In genomic region chr3:112963683-112964082, GRCh38 we compare ENCODE assay signal across 27 cellular contexts. TPM values are rescaled to one million over a fixed set of nuclear protein-coding genes. Genes with fewer than 3 reads are reported as not detected.
"Had no signal": no experiment of that assay in that cellular context is flagged by ENCODE, and none has a peak within 500 bp of the region (broad histone marks: within the 10 kb centered on the region; RNA-seq: fewer than 3 reads in every experiment).

No MANE protein-coding gene starts in this region.

- H3K4me1 ChIP-seq: neural progenitor cell, parathyroid adenoma, psoas muscle, right lobe of liver, sigmoid colon, stomach, thyroid gland, tibial nerve, vagina had no signal

- H3K9ac ChIP-seq: neural progenitor cell, parathyroid adenoma had no signal

- ATAC-seq: psoas muscle; right cardiac atrium; right lobe of liver; stimulated activated effector memory CD8-positive, alpha-beta T cell treated with anti-CD3 and anti-CD28 coated beads, Interleukin-12 subunit alpha, Interleukin-12 subunit beta, amount 100 ng/mL, for 72 hours; stimulated activated naive B cell treated with anti-CD40 and anti-IgM and Interleukin-4, amounts not matched to agents 10 μg/mL and 1 μg/mL and 100 μg/mL, for 72 hours had no signal

- H3K4me2 ChIP-seq: neural progenitor cell had no signal

- H3K9me3 ChIP-seq: ovary, psoas muscle, right lobe of liver, thoracic aorta, thyroid gland, vagina had no signal

- H2AFZ ChIP-seq: neural progenitor cell, parathyroid adenoma had no signal

- DNase-seq: occipital lobe; ovary; posterior cingulate gyrus; psoas muscle; right cardiac atrium; right lobe of liver; sigmoid colon; small intestine; stimulated activated CD4-positive, alpha-beta T cell treated with anti-CD3 and anti-CD28 coated beads, Interleukin-15, amount 100 ng/mL, for 24 hours; stimulated activated CD4-positive, alpha-beta T cell treated with anti-CD3 and anti-CD28 coated beads, Interleukin-2, amount 100 ng/mL, for 24 hours; stimulated activated CD4-positive, alpha-beta T cell treated with anti-CD3 and anti-CD28 coated beads, Interleukin-2, amount 100 ng/mL, for 48 hours; stimulated activated CD4-positive, alpha-beta T cell treated with anti-CD3 and anti-CD28 coated beads, Interleukin-4, amount 100 ng/mL, for 24 hours; stimulated activated naive B cell treated with anti-CD40 and anti-IgM and Interleukin-4, amounts not matched to agents 10 μg/mL and 1 μg/mL and 100 μg/mL, for 72 hours; stimulated activated naive CD4-positive, alpha-beta T cell treated with Interleukin-2 at 50 U/mL for 16 hours; stomach; thyroid gland; trophoblast cell; upper lobe of left lung had no signal

- H3K27me3 ChIP-seq: neural progenitor cell, right lobe of liver, sigmoid colon, thyroid gland, tibial nerve, upper lobe of left lung, vagina had no signal

- H3K36me3 ChIP-seq: neural progenitor cell, ovary, right lobe of liver, sigmoid colon, stomach, thoracic aorta, thyroid gland, upper lobe of left lung, vagina had no signal

- H3K4me3 ChIP-seq: neural progenitor cell, ovary, psoas muscle, right lobe of liver, sigmoid colon, stomach, thoracic aorta, thyroid gland, tibial nerve, upper lobe of left lung, vagina had no signal

- H3K27ac ChIP-seq: neural progenitor cell, ovary, parathyroid adenoma, psoas muscle, right lobe of liver, sigmoid colon, stomach, thoracic aorta, thyroid gland, tibial nerve, upper lobe of left lung, vagina had no signal

- FAIRE-seq: small intestine, urothelium cell line had no signal

RNA-seq across cellular contexts. Expression of gene CD200R1, which starts 11.2 kb away (rescaled TPM):
- total RNA-seq: progenitor cell of endocrine pancreas, renal cortical epithelial cell had no signal
